Comparison of ENCODE assay signal across 8 cellular contexts in the genomic region with DNA sequence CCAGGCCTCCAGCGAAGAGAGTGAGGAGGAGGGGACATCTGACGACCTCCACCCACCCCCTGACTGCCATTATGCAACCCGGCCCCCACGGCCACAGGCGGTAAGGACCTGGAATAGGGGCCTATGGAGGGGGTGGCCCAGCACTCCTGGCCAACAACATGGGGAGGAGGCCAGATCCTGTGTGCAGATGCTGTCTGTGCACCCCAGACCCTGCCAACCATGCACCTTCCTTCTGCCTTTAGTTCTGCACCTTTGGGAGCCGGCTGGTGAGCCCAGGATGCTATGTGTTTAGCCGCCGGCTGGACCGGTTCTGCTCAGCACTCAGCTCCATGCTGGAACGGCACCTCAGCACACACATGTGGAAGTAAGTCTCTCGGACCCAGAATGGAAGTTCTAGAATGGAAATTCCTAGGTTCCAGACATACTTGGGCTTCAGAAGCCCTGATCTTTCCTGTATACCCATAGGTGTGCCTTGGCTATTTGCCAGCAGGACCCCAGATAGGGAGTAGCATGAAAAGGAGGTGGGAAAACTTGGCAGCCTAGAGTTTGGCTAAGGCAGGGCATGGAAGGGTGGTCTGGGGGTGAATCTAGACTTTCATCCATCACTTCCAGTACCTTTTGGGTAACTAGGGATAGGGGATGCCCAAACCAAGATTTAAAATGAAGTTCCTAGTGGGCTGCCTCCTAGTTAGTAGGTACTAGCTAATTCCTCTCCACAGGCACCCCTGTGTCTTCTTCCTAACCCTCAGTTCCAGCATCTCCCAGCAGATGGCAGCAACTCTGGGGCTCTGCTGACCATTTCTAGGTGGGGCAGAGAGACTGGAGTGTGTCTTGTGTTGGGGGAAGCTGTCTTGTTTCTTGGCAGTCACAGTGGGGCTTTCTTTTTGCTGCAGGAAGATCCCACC. TPM values are rescaled to one million over a fixed set of nuclear protein-coding genes. Genes with fewer than 3 reads are reported as not detected.
DNase-seq lines count a peak whose midpoint lies in the region; ATAC-seq and TF ChIP-seq lines count a peak whose summit lies in the region.

No MANE protein-coding gene starts in this region.

- peaks cover 39% of the 10 kb centered on the region for H3K36me3 Mint-ChIP-seq in stimulated activated effector memory CD8-positive, alpha-beta T cell treated with anti-CD3 and anti-CD28 coated beads, Interleukin-12 subunit alpha, Interleukin-12 subunit beta, amount 100 ng/mL, for 72 hours
- H3K36me3 Mint-ChIP-seq in activated T-helper 17 cell treated with anti-CD3 and anti-CD28 coated beads, Interleukin-2, amount 50 U/mL, for 72 hours (ENCODE audit: low read depth) = peaks cover 44% of the 10 kb centered on the region

- H3K9me3 Mint-ChIP-seq in stimulated activated effector memory CD8-positive, alpha-beta T cell treated with anti-CD3 and anti-CD28 coated beads, Interleukin-12 subunit alpha, Interleukin-12 subunit beta, amount 100 ng/mL, for 72 hours = no peaks in the 10 kb centered on the region
- H3K9me3 Mint-ChIP-seq in activated T-helper 17 cell treated with anti-CD3 and anti-CD28 coated beads, Interleukin-2, amount 50 U/mL, for 72 hours = no peaks in the 10 kb centered on the region

- H3K4me3 ChIP-seq in BE2C (ENCODE audit: low read depth, low read length) = no peak overlapping the region

- peak; percentile 78 for DNase-seq in BE2C
- DNase-seq in GM20000 (ENCODE audit: low spot score) = peak; percentile 75
- peak; percentile 43 for DNase-seq in NCI-H460 (ENCODE audit: extremely low read depth, low read depth)
- DNase-seq in activated CD4-positive, alpha-beta T cell treated with anti-CD3 and anti-CD28 coated beads, Interleukin-2, amount 50 U/mL, for 1 hour = peak; percentile 76
- DNase-seq in dermis microvascular lymphatic vessel endothelial cell (ENCODE audit: low read depth in 2 of 2) = peak; percentile 27 to 64
- peak; percentile 68 to 72 for DNase-seq in lung microvascular endothelial cell (ENCODE audit: low read depth in 2 of 2)
- peak; percentile 61 to 86 for DNase-seq in stimulated activated effector memory CD8-positive, alpha-beta T cell treated with anti-CD3 and anti-CD28 coated beads, Interleukin-12 subunit alpha, Interleukin-12 subunit beta, amount 100 ng/mL, for 72 hours (ENCODE audit: low spot score in 2 of 2)

- TF ChIP-seq CTCF in BE2C (IDR thresholded peaks at IDR 0.05; ENCODE audit: low read depth, low read length) = peak; percentile 92
- TF ChIP-seq CTCF in GM20000 (IDR thresholded peaks at IDR 0.05; ENCODE audit: extremely low read depth, missing control alignments) = peak; percentile 81

- H3K4me3 Mint-ChIP-seq in stimulated activated effector memory CD8-positive, alpha-beta T cell treated with anti-CD3 and anti-CD28 coated beads, Interleukin-12 subunit alpha, Interleukin-12 subunit beta, amount 100 ng/mL, for 72 hours = no peak overlapping the region
- no peak overlapping the region for H3K4me3 Mint-ChIP-seq in activated T-helper 17 cell treated with anti-CD3 and anti-CD28 coated beads, Interleukin-2, amount 50 U/mL, for 72 hours

- no peaks in the 10 kb centered on the region for H3K9me3 ChIP-seq in BE2C

- peak; percentile 38 for ATAC-seq in stimulated activated effector memory CD8-positive, alpha-beta T cell treated with anti-CD3 and anti-CD28 coated beads, Interleukin-12 subunit alpha, Interleukin-12 subunit beta, amount 100 ng/mL, for 72 hours
- ATAC-seq in activated T-helper 17 cell treated with anti-CD3 and anti-CD28 coated beads, Interleukin-2, amount 50 U/mL, for 72 hours (replicated peaks) = no peak

- H3K36me3 ChIP-seq in BE2C = peaks cover 21% of the 10 kb centered on the region

- no peak overlapping the region for H3K27ac Mint-ChIP-seq in stimulated activated effector memory CD8-positive, alpha-beta T cell treated with anti-CD3 and anti-CD28 coated beads, Interleukin-12 subunit alpha, Interleukin-12 subunit beta, amount 100 ng/mL, for 72 hours
- H3K27ac Mint-ChIP-seq in activated T-helper 17 cell treated with anti-CD3 and anti-CD28 coated beads, Interleukin-2, amount 50 U/mL, for 72 hours = no peak overlapping the region

- no peaks in the 10 kb centered on the region; the same call in 1 of the 2 replicates for H3K4me1 ChIP-seq in BE2C

- no peaks in the 10 kb centered on the region for H3K27me3 ChIP-seq in BE2C

- no peaks in the 10 kb centered on the region for H3K27me3 Mint-ChIP-seq in activated T-helper 17 cell treated with anti-CD3 and anti-CD28 coated beads, Interleukin-2, amount 50 U/mL, for 72 hours

- peaks cover 29% of the 10 kb centered on the region for H3K4me1 Mint-ChIP-seq in stimulated activated effector memory CD8-positive, alpha-beta T cell treated with anti-CD3 and anti-CD28 coated beads, Interleukin-12 subunit alpha, Interleukin-12 subunit beta, amount 100 ng/mL, for 72 hours
- peaks cover 9% of the 10 kb centered on the region for H3K4me1 Mint-ChIP-seq in activated T-helper 17 cell treated with anti-CD3 and anti-CD28 coated beads, Interleukin-2, amount 50 U/mL, for 72 hours

RNA-seq across cellular contexts. Expression of a gene that starts 3.6 kb away (rescaled TPM):
- 10.3 TPM for polyA plus RNA-seq in BE2C (2012; ENCODE audit: insufficient read depth, insufficient read length, low read depth)
- 2.3 and 2.8 TPM in 2 replicates for total RNA-seq in NCI-H460 (2014; rRNA removed; shearing (Covaris generic))
- polyA plus RNA-seq in NCI-H460 (2014; cell fraction: nucleus; rRNA removed) = 4.7 and 5.1 TPM in 2 replicates
- total RNA-seq in dermis microvascular lymphatic vessel endothelial cell (3.1 and 4.6 TPM in 2 replicates), lung microvascular endothelial cell (3.1 and 4.6 TPM in 2 replicates)
- total RNA-seq in activated T-helper 17 cell treated with anti-CD3 and anti-CD28 coated beads, Interleukin-2, amount 50 U/mL, for 72 hours = 10 to 100 TPM in 1 of 2 donors, 1 to 10 TPM in 1; 7.6 to 19.2 TPM

RNA-seq across cellular contexts. Expression of a gene that starts 6.6 kb away (rescaled TPM):
- polyA plus RNA-seq in BE2C (2012; ENCODE audit: insufficient read depth, insufficient read length, low read depth) = 68.4 TPM
- total RNA-seq in NCI-H460 (2014; rRNA removed; shearing (Covaris generic)) = 3.1 TPM in 2 replicates
- 7.9 and 12.8 TPM in 2 replicates for polyA plus RNA-seq in NCI-H460 (2014; cell fraction: nucleus; rRNA removed)
- 0.90 and 1.3 TPM in 2 replicates for total RNA-seq in dermis microvascular lymphatic vessel endothelial cell
- 0.65 and 0.79 TPM in 2 replicates for total RNA-seq in lung microvascular endothelial cell
- total RNA-seq in activated T-helper 17 cell treated with anti-CD3 and anti-CD28 coated beads, Interleukin-2, amount 50 U/mL, for 72 hours = 10 to 100 TPM; 14.5 to 15.3 TPM

RNA-seq across cellular contexts. Expression of a gene that starts 19.2 kb away (rescaled TPM):
- 1.1 TPM for polyA plus RNA-seq in BE2C (2012; ENCODE audit: insufficient read depth, insufficient read length, low read depth)
- total RNA-seq in NCI-H460 (2014; rRNA removed; shearing (Covaris generic)) = 1.2 and 1.4 TPM in 2 replicates
- 0.79 and 1.1 TPM in 2 replicates for polyA plus RNA-seq in NCI-H460 (2014; cell fraction: nucleus; rRNA removed)
- total RNA-seq in dermis microvascular lymphatic vessel endothelial cell = 0.64 and 1.0 TPM in 2 replicates
- 0.65 and 1.4 TPM in 2 replicates for total RNA-seq in lung microvascular endothelial cell
- 1 to 10 TPM; 1.1 to 1.2 TPM for total RNA-seq in activated T-helper 17 cell treated with anti-CD3 and anti-CD28 coated beads, Interleukin-2, amount 50 U/mL, for 72 hours

RNA-seq across cellular contexts. Expression of a gene that starts 23.9 kb away (rescaled TPM):
- polyA plus RNA-seq in BE2C (2012; ENCODE audit: insufficient read depth, insufficient read length, low read depth) = not detected
- total RNA-seq in NCI-H460 (2014; rRNA removed; shearing (Covaris generic)) = 0.05 TPM in 1 of 2 replicates, not detected in the other
- not detected in 2 replicates for polyA plus RNA-seq in NCI-H460 (2014; cell fraction: nucleus; rRNA removed)
- total RNA-seq in dermis microvascular lymphatic vessel endothelial cell (under 0.01 TPM in 1 of 2 replicates, not detected in the other), lung microvascular endothelial cell (under 0.01 TPM in 1 of 2 replicates, not detected in the other)
- not detected for total RNA-seq in activated T-helper 17 cell treated with anti-CD3 and anti-CD28 coated beads, Interleukin-2, amount 50 U/mL, for 72 hours

RNA-seq across cellular contexts. Expression of a gene that starts 49.4 kb away (rescaled TPM):
- 1.1 TPM for polyA plus RNA-seq in BE2C (2012; ENCODE audit: insufficient read depth, insufficient read length, low read depth)
- total RNA-seq in NCI-H460 (2014; rRNA removed; shearing (Covaris generic)) = 0.30 TPM in 1 of 2 replicates, not detected in the other
- not detected in 2 replicates for polyA plus RNA-seq in NCI-H460 (2014; cell fraction: nucleus; rRNA removed)
- 0.13 TPM in 1 of 2 replicates, not detected in the other for total RNA-seq in dermis microvascular lymphatic vessel endothelial cell
- 0.20 and 0.22 TPM in 2 replicates for total RNA-seq in lung microvascular endothelial cell
- under 1 TPM in 1 of 2 donors, not detected in 1; 0.45 TPM for total RNA-seq in activated T-helper 17 cell treated with anti-CD3 and anti-CD28 coated beads, Interleukin-2, amount 50 U/mL, for 72 hours
